ENCODE assay signal across 18 cellular contexts in the genomic region with DNA sequence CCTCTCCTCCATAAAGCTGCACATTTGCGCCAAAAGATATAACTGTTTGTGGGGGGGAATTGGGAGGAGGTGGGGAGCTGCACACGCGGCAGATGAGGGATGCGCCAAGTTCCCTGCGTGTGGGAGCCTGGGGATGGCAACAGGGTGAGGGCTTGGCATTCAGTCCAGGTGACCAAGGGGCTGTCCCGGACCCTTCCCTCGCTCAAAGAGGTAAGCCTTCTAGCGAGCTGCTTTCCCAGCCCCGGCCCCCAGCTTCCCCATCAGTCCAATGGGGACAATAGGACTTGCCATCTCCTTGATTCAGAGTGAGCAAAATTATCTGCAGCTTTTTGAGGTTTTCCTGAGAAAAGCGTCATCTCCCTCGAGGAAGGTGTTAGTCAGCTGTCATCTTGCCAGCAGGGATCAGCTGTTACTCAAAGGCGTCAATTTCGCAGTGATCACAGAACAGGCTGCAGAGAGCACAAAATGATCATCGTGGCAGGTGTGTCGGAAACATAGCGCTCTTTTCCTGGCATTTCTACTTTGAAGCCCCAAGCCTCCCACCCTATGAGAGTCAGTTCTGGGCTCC. TPM values are rescaled to one million over a fixed set of nuclear protein-coding genes. Genes with fewer than 3 reads are reported as not detected.
DNase-seq lines count a peak whose midpoint lies in the region; ATAC-seq lines count a peak whose summit lies in the region.
"Had no signal": no experiment of that assay in that cellular context is flagged by ENCODE, and none has a peak within 500 bp of the region (broad histone marks: within the 10 kb centered on the region; RNA-seq: fewer than 3 reads in every experiment).

No MANE protein-coding gene starts in this region.

- POLR2A ChIA-PET in CD4-positive, alpha-beta memory T cell (lab: Charles Lee; ENCODE audit: partially characterized antibody) = interaction anchor here (1.5 to 1.7 kb wide), 2 partner anchors 26 to 62 kb away, joined by 3 to 8 read pairs; no protein-coding TSS in a partner anchor

- H3K18ac ChIP-seq in mesenchymal stem cell (ENCODE audit: low read depth in 1 of 2, low read length in 2 of 2) = no peak overlapping the region

- H4K91ac ChIP-seq in mesenchymal stem cell (ENCODE audit: low read length) = no peak overlapping the region

- 81% methylated on average over 16 of the region's 16 CpGs for WGBS in mesenchymal stem cell

- no peak overlapping the region for H2BK12ac ChIP-seq in mesenchymal stem cell (ENCODE audit: low read length in 2 of 2)

- H3K27me3 ChIP-seq in CD4-positive, alpha-beta memory T cell (ENCODE audit: insufficient read depth, low read length) = no peaks in the 10 kb centered on the region
- peaks cover 11% of the 10 kb centered on the region for H3K27me3 ChIP-seq in SJCRH30
- H3K27me3 ChIP-seq in mesenchymal stem cell (ENCODE audit: control insufficient read depth in 1 of 2, insufficient read depth in 1 of 2, low read length in 2 of 2) = peaks cover 0 to 50% of the 10 kb centered on the region in 2 experiments

- intact Hi-C loops in activated CD4-positive, alpha-beta T cell treated with anti-CD3 and anti-CD28 coated beads, Interleukin-2, amount 10 ng/mL, durations not matched to agents 24 days and 14 days (cut with micrococcal nuclease) = no loop called here
- intact Hi-C loops in CD4-positive, alpha-beta memory T cell (cut with micrococcal nuclease) = no loop called here

- H2BK15ac ChIP-seq in mesenchymal stem cell (ENCODE audit: low read depth, poor library complexity, severe bottlenecking) = no peak overlapping the region

- H3K4me3 ChIP-seq in CD4-positive, alpha-beta memory T cell (ENCODE audit: low read length in 2 of 2) = no peak overlapping the region
- H3K4me3 ChIP-seq in SJCRH30 = no peak overlapping the region
- H3K4me3 ChIP-seq in mesenchymal stem cell (ENCODE audit: insufficient read depth in 1 of 2, low read depth in 1 of 2, low read length in 2 of 2) = peak overlapping the region in 1 of 2 experiments; percentile 33
- H3K4me3 ChIP-seq: thoracic aorta had no signal

- no peak overlapping the region for H2AK5ac ChIP-seq in mesenchymal stem cell (ENCODE audit: low read length, severe bottlenecking)

- H3K4ac ChIP-seq in mesenchymal stem cell (ENCODE audit: low read depth in 1 of 2, low read length in 2 of 2) = no peak overlapping the region

- H3K9me3 ChIP-seq in CD4-positive, alpha-beta memory T cell (ENCODE audit: control insufficient read depth in 1 of 2, low read length in 2 of 2) = no peaks in the 10 kb centered on the region
- H3K9me3 ChIP-seq in SJCRH30 (replicated peaks) (peaks cover 6% of the 10 kb centered on the region; the same call in 1 of the 2 replicates), mesenchymal stem cell (ENCODE audit: control insufficient read depth, low read length) (no peaks in the 10 kb centered on the region)
- H3K9me3 ChIP-seq: thoracic aorta had no signal

- no peak overlapping the region for H3K4me2 ChIP-seq in mesenchymal stem cell (ENCODE audit: low read length, poor library complexity, severe bottlenecking)

- no peaks in the 10 kb centered on the region for H3K79me1 ChIP-seq in mesenchymal stem cell (replicated peaks; ENCODE audit: low read length, poor library complexity, severe bottlenecking)

- H2AFZ ChIP-seq in mesenchymal stem cell (ENCODE audit: low read depth, low read length) = no peak overlapping the region

- H3K4me3 Mint-ChIP-seq in activated CD4-positive, alpha-beta T cell treated with anti-CD3 and anti-CD28 coated beads, Interleukin-2, amount 10 ng/mL, durations not matched to agents 24 days and 14 days = no peak overlapping the region
- no peak overlapping the region for H3K4me3 Mint-ChIP-seq in CD4-positive, alpha-beta memory T cell
- H3K4me3 Mint-ChIP-seq: endodermal cell, nephron had no signal

- H2BK120ac ChIP-seq in mesenchymal stem cell (ENCODE audit: low read depth, low read length) = no peak overlapping the region

- no peak overlapping the region for H4K8ac ChIP-seq in mesenchymal stem cell (ENCODE audit: low read length)

- CTCF ChIA-PET in CD4-positive, alpha-beta memory T cell (lab: Charles Lee; ENCODE audit: partially characterized antibody) = interaction anchor here (1.2 to 3.1 kb wide), 2 partner anchors 15 to 22 kb away, joined by 3 to 13 read pairs; no protein-coding TSS in a partner anchor

- H3K27ac ChIP-seq in CD4-positive, alpha-beta memory T cell (ENCODE audit: low read depth, low read length) = no peak overlapping the region
- H3K27ac ChIP-seq in SJCRH30 (no peak overlapping the region), mesenchymal stem cell (ENCODE audit: low read length, poor library complexity, severe bottlenecking) (no peak overlapping the region)
- H3K27ac ChIP-seq: thoracic aorta had no signal

- H3K4me1 ChIP-seq in CD4-positive, alpha-beta memory T cell (ENCODE audit: insufficient read depth, low read length) = peaks cover 41% of the 10 kb centered on the region
- peaks cover 5% of the 10 kb centered on the region for H3K4me1 ChIP-seq in SJCRH30
- no peaks in the 10 kb centered on the region for H3K4me1 ChIP-seq in mesenchymal stem cell (ENCODE audit: control insufficient read depth, insufficient read depth, low read depth, low read length)

- H3K36me3 ChIP-seq in CD4-positive, alpha-beta memory T cell (ENCODE audit: insufficient read depth, low read length) = peaks cover 28% of the 10 kb centered on the region
- H3K36me3 ChIP-seq in SJCRH30 (no peaks in the 10 kb centered on the region), mesenchymal stem cell (ENCODE audit: control insufficient read depth in 1 of 2, insufficient read depth in 2 of 2, low read depth in 1 of 2, low read length in 2 of 2) (no peaks in the 10 kb centered on the region)
- H3K36me3 ChIP-seq: thoracic aorta had no signal

- peaks cover 1% of the 10 kb centered on the region for H3K27me3 Mint-ChIP-seq in activated CD4-positive, alpha-beta T cell treated with anti-CD3 and anti-CD28 coated beads, Interleukin-2, amount 10 ng/mL, durations not matched to agents 24 days and 14 days
- no peaks in the 10 kb centered on the region for H3K27me3 Mint-ChIP-seq in CD4-positive, alpha-beta memory T cell

- no peak for ATAC-seq in HG03565 (IDR thresholded peaks at IDR 0.05; ENCODE audit: unreplicated experiment)

- peak; percentile 60 for DNase-seq in activated CD4-positive, alpha-beta T cell treated with anti-CD3 and anti-CD28 coated beads for 48 hours
- DNase-seq in activated CD4-positive, alpha-beta T cell treated with anti-CD3 and anti-CD28 coated beads, Interleukin-2, amount 10 ng/mL, durations not matched to agents 24 days and 14 days = no peak
- no peak for DNase-seq in CD4-positive, alpha-beta memory T cell
- peak; percentile 48 to 68 for DNase-seq in SJCRH30
- DNase-seq in myocyte (ENCODE audit: low read depth) = peak; percentile 1
- no peak for DNase-seq in mesenchymal stem cell
- DNase-seq in middle frontal gyrus (ENCODE audit: extremely low spot score, low spot score) = no peak
- DNase-seq: activated gamma-delta T cell, endodermal cell, NCI-H1436 treated with DMSO at 0.1 percent for 48 hours, NCI-H748 treated with DMSO at 0.1 percent for 48 hours, small intestine had no signal

- peaks cover 11% of the 10 kb centered on the region for H3K9me3 Mint-ChIP-seq in activated CD4-positive, alpha-beta T cell treated with anti-CD3 and anti-CD28 coated beads, Interleukin-2, amount 10 ng/mL, durations not matched to agents 24 days and 14 days
- peaks cover 0 to 4% (median 0%) of the 10 kb centered on the region in 8 donors for H3K9me3 Mint-ChIP-seq in CD4-positive, alpha-beta memory T cell

- H3K9ac ChIP-seq in mesenchymal stem cell (ENCODE audit: low read length) = no peak overlapping the region

- H2BK5ac ChIP-seq in mesenchymal stem cell (ENCODE audit: low read depth, low read length, poor library complexity, severe bottlenecking) = no peak overlapping the region

- peaks cover 28% of the 10 kb centered on the region for H3K36me3 Mint-ChIP-seq in activated CD4-positive, alpha-beta T cell treated with anti-CD3 and anti-CD28 coated beads, Interleukin-2, amount 10 ng/mL, durations not matched to agents 24 days and 14 days (ENCODE audit: low read depth)
- H3K36me3 Mint-ChIP-seq in CD4-positive, alpha-beta memory T cell = peaks cover 43 to 63% of the 10 kb centered on the region in 2 donors

- peaks cover 23% of the 10 kb centered on the region for H3K4me1 Mint-ChIP-seq in activated CD4-positive, alpha-beta T cell treated with anti-CD3 and anti-CD28 coated beads, Interleukin-2, amount 10 ng/mL, durations not matched to agents 24 days and 14 days
- H3K4me1 Mint-ChIP-seq in CD4-positive, alpha-beta memory T cell = peaks cover 43 to 79% (median 59%) of the 10 kb centered on the region in 4 donors
- H3K4me1 Mint-ChIP-seq: nephron had no signal

- H3K27ac Mint-ChIP-seq in activated CD4-positive, alpha-beta T cell treated with anti-CD3 and anti-CD28 coated beads, Interleukin-2, amount 10 ng/mL, durations not matched to agents 24 days and 14 days = no peak overlapping the region
- H3K27ac Mint-ChIP-seq in CD4-positive, alpha-beta memory T cell = peak overlapping the region in 5 of 7 donors; percentile 47 to 81 (median 54)
- H3K27ac Mint-ChIP-seq: endodermal cell, nephron, progenitor cell of endocrine pancreas had no signal

- H3K23ac ChIP-seq in mesenchymal stem cell (ENCODE audit: low read length in 2 of 2) = no peak overlapping the region

- no peak overlapping the region for H3K14ac ChIP-seq in mesenchymal stem cell (ENCODE audit: low read length in 2 of 2)

RNA-seq across cellular contexts. Expression of a gene that starts 21.3 kb away (rescaled TPM):
- 3.1 and 3.4 TPM in 2 replicates for total RNA-seq in activated CD4-positive, alpha-beta T cell treated with anti-CD3 and anti-CD28 coated beads, Interleukin-2, amount 10 ng/mL, durations not matched to agents 24 days and 14 days
- 10 to 100 TPM; 46.8 to 49.0 TPM for total RNA-seq in CD4-positive, alpha-beta memory T cell
- 10 to 100 TPM in 1 of 2 donors, 1 to 10 TPM in 1; 7.8 to 12.1 TPM for polyA plus RNA-seq in CD4-positive, alpha-beta memory T cell
- total RNA-seq in SJCRH30 (2014; rRNA removed; shearing (Covaris generic)) = 0.58 and 0.59 TPM in 2 replicates
- not detected in 2 replicates for total RNA-seq in myocyte
- not detected for polyA plus RNA-seq in myocyte (2012)
- not detected for polyA plus RNA-seq in mesenchymal stem cell (2013, experiment 1 of 2)
- not detected for polyA plus RNA-seq in mesenchymal stem cell (2013, experiment 2 of 2)
- total RNA-seq: chondrocyte, endodermal cell, progenitor cell of endocrine pancreas had no signal
- polyA plus RNA-seq: BJ had no signal

Comparison
In these comparisons a context has a peak if more than half of its experiments do, and no peak if none do; other contexts are left out.
1. DNase-seq: peak in activated CD4-positive, alpha-beta T cell treated with anti-CD3 and anti-CD28 coated beads for 48 hours (single experiment), SJCRH30 (2 of 2) and myocyte (single experiment); none in activated CD4-positive, alpha-beta T cell treated with anti-CD3 and anti-CD28 coated beads, Interleukin-2, amount 10 ng/mL, durations not matched to agents 24 days and 14 days (single experiment), CD4-positive, alpha-beta memory T cell (0 of 5), mesenchymal stem cell (single experiment) and middle frontal gyrus (single experiment).
2. RNA of a gene that starts 21.3 kb away (total RNA-seq): 46.8 to 49.0 TPM in CD4-positive, alpha-beta memory T cell; 3.1 to 3.4 TPM in activated CD4-positive, alpha-beta T cell treated with anti-CD3 and anti-CD28 coated beads, Interleukin-2, amount 10 ng/mL, durations not matched to agents 24 days and 14 days, 0.58 to 0.59 TPM in SJCRH30 and not detected in myocyte; every median in the first group is over 10 times any median in the second.